ENCODE assay signal across 8 cellular contexts in the genomic region with DNA sequence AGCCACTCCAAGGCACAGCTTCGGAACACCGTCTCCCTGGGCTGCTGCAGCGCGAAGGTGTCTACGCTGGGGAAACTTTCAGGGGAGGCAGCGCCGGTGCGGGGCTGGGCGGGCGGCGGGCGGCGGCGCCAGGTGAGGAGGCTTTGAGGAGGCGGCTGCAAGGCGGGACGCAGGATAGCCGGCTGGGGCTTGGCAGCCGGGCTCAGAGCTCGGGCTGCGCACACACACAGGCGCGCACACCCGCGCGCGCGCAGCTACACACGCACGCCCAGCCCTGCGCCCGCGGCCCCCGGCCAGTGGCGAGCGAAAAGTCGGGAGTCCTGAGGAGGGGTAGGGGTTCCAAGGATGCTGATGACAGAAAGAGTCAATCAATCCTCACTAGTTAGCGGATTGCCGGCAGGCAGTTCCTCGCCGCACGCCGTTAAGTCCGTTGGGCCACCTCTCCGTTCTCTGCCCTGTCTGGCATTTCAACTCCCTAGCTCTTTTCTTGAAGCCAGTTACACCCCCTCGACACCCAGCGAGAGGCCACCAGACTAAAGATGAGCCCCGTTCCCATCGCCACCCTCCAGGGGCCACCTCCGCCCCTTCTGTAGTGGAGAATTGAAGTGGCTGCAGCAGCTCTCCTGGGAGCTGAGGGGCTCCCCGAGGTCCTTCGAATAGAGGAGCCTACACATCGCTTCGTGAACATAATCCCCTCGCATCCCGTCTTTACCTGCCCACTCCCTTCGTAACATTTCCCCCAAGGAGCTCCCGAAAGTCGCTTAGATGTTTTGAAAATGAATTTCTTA. TPM values are rescaled to one million over a fixed set of nuclear protein-coding genes. Genes with fewer than 3 reads are reported as not detected.
DNase-seq lines count a peak whose midpoint lies in the region; ATAC-seq and TF ChIP-seq lines count a peak whose summit lies in the region.

Gene LINGO2, minus strand, starts transcription at position 228 of the 788 bp plus-strand sequence.

- H3K9ac ChIP-seq in iPS-15b (ENCODE audit: low read depth, low read length) (peak within 1 kb of the TSS; percentile 41), smooth muscle cell (ENCODE audit: low read depth) (peak within 1 kb of the TSS; percentile 46)

- intact Hi-C loops in cardiac septum (cut with DNase I) (no loop called here), Right ventricle myocardium superior (cut with DNase I) (no loop called here)

- ATAC-seq in Right ventricle myocardium superior (ENCODE audit: poor library complexity) (no peak), HG03521 (IDR thresholded peaks at IDR 0.05; ENCODE audit: unreplicated experiment) (no peak), HG03025 (IDR thresholded peaks at IDR 0.05; ENCODE audit: low FRiP score, unreplicated experiment) (no peak)

- peaks cover 38% of the 10 kb centered on the region for H3K27me3 ChIP-seq in iPS-15b (ENCODE audit: control insufficient read depth, insufficient read depth, low read length)
- H3K27me3 ChIP-seq in smooth muscle cell (ENCODE audit: low read depth) = no peaks in the 10 kb centered on the region

- H3K27ac ChIP-seq in smooth muscle cell (ENCODE audit: low read depth) = no peak within 1 kb of the TSS

- WGBS in smooth muscle cell (ENCODE audit: low lambda C conversion rate) = under 1% methylated on average over 57 of the region's 59 CpGs

- peak within 1 kb of the TSS; percentile 88 for H3K4me3 ChIP-seq in iPS-15b (ENCODE audit: low read depth, low read length)
- peak within 1 kb of the TSS; percentile 88 for H3K4me3 ChIP-seq in smooth muscle cell

- DNase-seq in cardiac septum (ENCODE audit: low spot score) = peak; percentile 66
- no peak for DNase-seq in Right ventricle myocardium superior
- peak; percentile 11 for DNase-seq in UCSD-AML1 (lab: John Stamatoyannopoulos, UW; ENCODE audit: unreplicated experiment)
- no peak for DNase-seq in smooth muscle cell (lab: John Stamatoyannopoulos, UW; ENCODE audit: unreplicated experiment)
- DNase-seq in stimulated activated CD4-positive, alpha-beta T cell treated with anti-CD3 and anti-CD28 coated beads, Interleukin-15, amount 100 ng/mL, for 24 hours = no peak

- no peaks in the 10 kb centered on the region for H3F3A ChIP-seq in smooth muscle cell (ENCODE audit: low read depth)

- no peaks in the 10 kb centered on the region for H3K9me3 ChIP-seq in iPS-15b (ENCODE audit: control insufficient read depth, insufficient read depth, low read length)
- H3K9me3 ChIP-seq in smooth muscle cell (replicated peaks; ENCODE audit: low read depth) = no peaks in the 10 kb centered on the region

- peak within 1 kb of the TSS; percentile 97 for H3K4me2 ChIP-seq in smooth muscle cell

- TF ChIP-seq CTCF in smooth muscle cell (IDR thresholded peaks at IDR 0.05; ENCODE audit: borderline replicate concordance, insufficient read depth, poor library complexity, severe bottlenecking) = no peak

- peaks cover 56% of the 10 kb centered on the region for H3K79me2 ChIP-seq in smooth muscle cell (ENCODE audit: low read depth)

- H3K36me3 ChIP-seq in iPS-15b (ENCODE audit: control insufficient read depth, insufficient read depth, low read length) = no peaks in the 10 kb centered on the region
- H3K36me3 ChIP-seq in smooth muscle cell (ENCODE audit: low read depth) = no peaks in the 10 kb centered on the region

- H3K4me1 ChIP-seq in iPS-15b (ENCODE audit: control insufficient read depth, insufficient read depth, low read length) (peaks cover 5% of the 10 kb centered on the region), smooth muscle cell (ENCODE audit: low read depth) (peaks cover 3% of the 10 kb centered on the region)

- no peaks in the 10 kb centered on the region for H4K20me1 ChIP-seq in smooth muscle cell (ENCODE audit: low read depth)

- H2AFZ ChIP-seq in smooth muscle cell (ENCODE audit: low read depth) = peak within 1 kb of the TSS; percentile 80

RNA-seq across cellular contexts. Expression of gene LINGO2, which starts in this region (rescaled TPM):
- not detected for total RNA-seq in cardiac septum
- not detected for total RNA-seq in Right ventricle myocardium superior
- 11.2 and 15.9 TPM in 2 replicates for total RNA-seq in smooth muscle cell
- polyA plus RNA-seq in smooth muscle cell = 7.6 and 9.6 TPM in 2 replicates

Comparison
In these comparisons a context has a peak if more than half of its experiments do, and no peak if none do; other contexts are left out.
1. RNA of gene LINGO2 (total RNA-seq): 11.2 to 15.9 TPM in smooth muscle cell; not detected in Right ventricle myocardium superior (single experiment) and not detected in cardiac septum (single experiment); every median in the first group is over 10 times any median in the second.
2. Peak in DNase-seq in cardiac septum; RNA of the gene not detected or under 1 TPM.